Comparison of ENCODE assay signal across 8 cellular contexts in the genomic region with DNA sequence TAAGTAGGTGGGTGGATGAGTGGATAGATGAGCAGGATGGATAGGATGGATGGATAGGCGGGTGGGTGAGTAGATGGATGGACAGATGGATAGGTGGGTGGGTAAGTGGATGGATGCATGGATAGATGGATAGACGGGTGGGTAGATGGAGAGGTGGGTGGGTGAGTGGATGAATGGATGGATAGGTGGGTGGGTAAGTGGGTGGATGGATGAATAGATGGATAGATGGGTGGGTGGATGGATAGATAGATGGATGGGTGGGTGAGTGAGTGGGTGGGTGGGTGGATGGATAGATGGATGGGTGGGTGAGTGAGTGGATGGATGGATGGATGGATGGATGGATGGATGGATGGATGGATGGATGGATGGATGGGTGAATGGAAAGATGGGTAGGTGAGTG.
"Had no signal": no experiment of that assay in that cellular context is flagged by ENCODE, and none has a peak within 500 bp of the region (broad histone marks: within the 10 kb centered on the region; RNA-seq: fewer than 3 reads in every experiment).

No MANE protein-coding gene starts in this region.

- H3K4me3 ChIP-seq: GM12878 had no signal

- DNase-seq: GDM1, GF-D8 had no signal

- FAIRE-seq: G401.6, GM12878, GM12891, GM12892, GM18507, GM19239 had no signal
